Comparison of ENCODE assay signal across 21 cellular contexts in genomic region chr10:28710227-28710889, GRCh38. TPM values are rescaled to one million over a fixed set of nuclear protein-coding genes. Genes with fewer than 3 reads are reported as not detected.
DNase-seq lines count a peak whose midpoint lies in the region; ATAC-seq, FAIRE-seq and TF ChIP-seq lines count a peak whose summit lies in the region.
"Had no signal": no experiment of that assay in that cellular context is flagged by ENCODE, and none has a peak within 500 bp of the region (broad histone marks: within the 10 kb centered on the region; RNA-seq: fewer than 3 reads in every experiment).

No MANE protein-coding gene starts in this region.

- H3K4me3 ChIP-seq in body of pancreas (no peak overlapping the region), right cardiac atrium (ENCODE audit: low read length) (no peak overlapping the region), pancreas (no peak overlapping the region)

- H3K27me3 ChIP-seq in body of pancreas (no peaks in the 10 kb centered on the region), right cardiac atrium (ENCODE audit: control insufficient read depth, insufficient read depth) (no peaks in the 10 kb centered on the region), pancreas (no peaks in the 10 kb centered on the region)

- in situ Hi-C loops in ACHN (cut with HindIII; ENCODE audit: low pct_ligation_motif_present, low pct_unique_long_range_greater_than_20kb, low sequenced_read_pairs): no loop called here

- H3K9me3 ChIP-seq in body of pancreas (no peaks in the 10 kb centered on the region), right cardiac atrium (ENCODE audit: control insufficient read depth, low read length) (no peaks in the 10 kb centered on the region), pancreas (no peaks in the 10 kb centered on the region)

- no peaks in the 10 kb centered on the region for H3K36me3 ChIP-seq in body of pancreas (replicated peaks in 1 of 2; ENCODE audit: insufficient read depth in 1 of 2, low read depth in 2 of 2)
- H3K36me3 ChIP-seq in pancreas: no peaks in the 10 kb centered on the region

- no peak for TF ChIP-seq POLR2A in body of pancreas (IDR thresholded peaks at IDR 0.05)

- intact Hi-C loops in body of pancreas (cut with DNase I) (no loop called here), right cardiac atrium (cut with DNase I) (no loop called here), pancreas (cut with DNase I) (no loop called here)

- WGBS in body of pancreas, 2 donors: 44 to 66% methylated on average over 5 of the region's 5 CpGs
- 61% methylated on average over 5 of the region's 5 CpGs for WGBS in right cardiac atrium
- 45 to 55% methylated on average over 5 of the region's 5 CpGs for WGBS in pancreas, 2 donors

- TF ChIP-seq CTCF in body of pancreas (IDR thresholded peaks at IDR 0.05) (no peak), pancreas (IDR thresholded peaks at IDR 0.05) (no peak)

- H3K4me1 ChIP-seq in body of pancreas (peaks cover 5% of the 10 kb centered on the region), right cardiac atrium (ENCODE audit: control insufficient read depth, insufficient read depth, low read length) (no peaks in the 10 kb centered on the region), pancreas (no peaks in the 10 kb centered on the region)

- H3K27ac ChIP-seq in body of pancreas (peak overlapping the region in 3 of 4 donors; percentile 27 to 60 (median 53)), right cardiac atrium (ENCODE audit: low read length) (no peak overlapping the region), pancreas (peak overlapping the region in 3 of 4 donors; percentile 16 to 62 (median 20))

- FAIRE-seq in G401.6 (lab: Jason Lieb, UNC) (peak; percentile 63), pancreas (lab: Jason Lieb, UNC) (no peak)
- FAIRE-seq: D721Med had no signal

- DNase-seq in body of pancreas (peak in 1 of 4 donors; percentile 13), right cardiac atrium (peak; percentile 33 to 77 (median 68)), pancreas (no peak), ACHN (no peak)
- DNase-seq in activated CD8-positive, alpha-beta memory T cell treated with anti-CD3 and anti-CD28 coated beads, Interleukin-2, amount 50 U/mL, for 48 hours: no peak
- DNase-seq: C1 segment of cervical spinal cord; CD8-positive, alpha-beta memory T cell; DMS79; H7; HFFc6; KG1; NCI-H1105 treated with DMSO at 0.1 percent for 48 hours; NCI-H1694; NCI-H2081 treated with DMSO at 0.1 percent for 48 hours; NCI-H446 treated with DMSO at 0.1 percent for 48 hours; NCI-H69; SIG-M5 had no signal

- peak; percentile 73 for ATAC-seq in body of pancreas
- peak; percentile 38 to 39 for ATAC-seq in right cardiac atrium
- ATAC-seq in pancreas: peak in 3 of 4 donors; percentile 35 to 71 (median 65)
- ATAC-seq in GM21717 (IDR thresholded peaks at IDR 0.05; ENCODE audit: unreplicated experiment): no peak
- no peak for ATAC-seq in GM18502 (IDR thresholded peaks at IDR 0.05; ENCODE audit: poor library complexity, unreplicated experiment)

RNA-seq across cellular contexts. Expression of gene BAMBI, which starts 33.0 kb away (rescaled TPM):
- total RNA-seq in body of pancreas: 10 to 100 TPM in 1 of 2 donors, 1 to 10 TPM in 1; 9.1 to 26.0 TPM
- 10 to 100 TPM; 33.3 to 45.3 (median 37.1) TPM for total RNA-seq in right cardiac atrium
- polyA plus RNA-seq in right cardiac atrium: 24.2 TPM
- total RNA-seq in pancreas: 1 to 10 TPM; 2.3 to 7.9 (median 3.5) TPM
- 1 to 10 TPM; 3.7 to 7.6 TPM for polyA plus RNA-seq in pancreas

Comparison
In these comparisons a context has a peak if more than half of its experiments do, and no peak if none do; other contexts are left out.
1. ATAC-seq: peak in body of pancreas (single experiment), right cardiac atrium (2 of 2) and pancreas (3 of 4); none in GM21717 (single experiment) and GM18502 (single experiment).
2. DNase-seq: peak in right cardiac atrium (3 of 3); none in pancreas (0 of 6), ACHN (single experiment) and activated CD8-positive, alpha-beta memory T cell treated with anti-CD3 and anti-CD28 coated beads, Interleukin-2, amount 50 U/mL, for 48 hours (single experiment).